ENCODE assay signal across 1 cellular context in genomic region chr10:67788028-67788886, GRCh38.
TF ChIP-seq lines count a peak whose summit lies in the region.

No MANE protein-coding gene starts in this region.

TF ChIP-seq in SK-N-SH treated with all-trans-retinoic acid at 6 μM for 48 hours, 23 proteins besides CTCF, POLR2A, EP300 and RAD21 (continued from another document):
- TF ChIP-seq CREB5 (CRISPR knock-in tag; IDR thresholded peaks at IDR 0.05; ENCODE audit: low read depth) (no peak), ZNF70 (CRISPR knock-in tag; IDR thresholded peaks at IDR 0.05) (no peak), ISL1 (CRISPR knock-in tag; IDR thresholded peaks at IDR 0.05) (no peak), BACH2 (CRISPR knock-in tag; IDR thresholded peaks at IDR 0.05; ENCODE audit: borderline replicate concordance) (no peak), ARNTL (CRISPR knock-in tag; IDR thresholded peaks at IDR 0.05; ENCODE audit: borderline replicate concordance, low read depth) (no peak), SNAI2 (CRISPR knock-in tag; IDR thresholded peaks at IDR 0.05) (no peak), RARB (CRISPR knock-in tag; IDR thresholded peaks at IDR 0.05) (no peak), CSRNP3 (CRISPR knock-in tag; IDR thresholded peaks at IDR 0.05) (no peak)
TF ChIP-seq in SK-N-SH treated with all-trans-retinoic acid at 6 μM for 48 hours: peak in this region for 0.
